In genomic region chr16:89300976-89301360, GRCh38 we compare ENCODE assay signal across 12 cellular contexts.
DNase-seq lines count a peak whose midpoint lies in the region; ATAC-seq and TF ChIP-seq lines count a peak whose summit lies in the region.
"Had no signal": no experiment of that assay in that cellular context is flagged by ENCODE, and none has a peak within 500 bp of the region (broad histone marks: within the 10 kb centered on the region; RNA-seq: fewer than 3 reads in every experiment).

No MANE protein-coding gene starts in this region.

- DNase-seq in AG04450 (ENCODE audit: low read depth, low spot score) (no peak), WTC11 (ENCODE audit: low spot score) (no peak), glutamatergic neuron (no peak), GM13977 (ENCODE audit: low spot score) (no peak)
- no peak for DNase-seq in T-helper 2 cell treated with Interferon-gamma antibody and Interleukin-4, amounts not matched to agents 5 μg/mL and 100 μg/mL, for 36 hours (ENCODE audit: low spot score)
- no peak for DNase-seq in activated T-cell treated with anti-CD3 and anti-CD28 coated beads, Interleukin-2, amount 50 U/mL, for 1 hour
- DNase-seq: activated CD4-positive, CD25-positive, alpha-beta regulatory T cell; NCI-H510A; SHP77 treated with DMSO at 0.1 percent for 48 hours had no signal

- no peaks in the 10 kb centered on the region for H3K27me3 Mint-ChIP-seq in WTC11 (ENCODE audit: low read depth)
- peaks cover 42% of the 10 kb centered on the region for H3K27me3 Mint-ChIP-seq in glutamatergic neuron (ENCODE audit: unreplicated experiment)
- H3K27me3 Mint-ChIP-seq in T-helper 2 cell treated with Interferon-gamma antibody and Interleukin-4, amounts not matched to agents 5 μg/mL and 100 μg/mL, for 36 hours (ENCODE audit: low read depth): no peaks in the 10 kb centered on the region

- H3K27me3 ChIP-seq in AG04450 (ENCODE audit: control insufficient read depth, insufficient read depth, low read length): no peaks in the 10 kb centered on the region
- H3K27me3 ChIP-seq in rectal smooth muscle tissue (ENCODE audit: control insufficient read depth, insufficient read depth, low read length): no peaks in the 10 kb centered on the region

- ATAC-seq in WTC11: no peak
- no peak for ATAC-seq in GM21390 (IDR thresholded peaks at IDR 0.05; ENCODE audit: unreplicated experiment)

- H3K27ac ChIP-seq in AG04450 (ENCODE audit: low read depth, low read length) (peak overlapping the region; percentile 97), rectal smooth muscle tissue (ENCODE audit: low read depth, low read length) (peak overlapping the region; percentile 80)

- H3K9me3 Mint-ChIP-seq in WTC11 (no peaks in the 10 kb centered on the region), glutamatergic neuron (ENCODE audit: unreplicated experiment) (peaks cover 33% of the 10 kb centered on the region)
- H3K9me3 Mint-ChIP-seq in T-helper 2 cell treated with Interferon-gamma antibody and Interleukin-4, amounts not matched to agents 5 μg/mL and 100 μg/mL, for 36 hours: no peaks in the 10 kb centered on the region
- H3K9me3 Mint-ChIP-seq: activated T-helper 1 cell treated with anti-CD3 and anti-CD28 coated beads, Interleukin-12 subunit alpha, Interleukin-12 subunit beta, Interleukin-2, Interleukin-4 antibody, amounts not matched to agents 30 ng/mL and 10 ng/mL and 1 ng/mL, durations not matched to agents 14 hours and 24 hours and 36 hours had no signal

- no peak overlapping the region for H3K9ac ChIP-seq in rectal smooth muscle tissue (ENCODE audit: low read length)

- in situ Hi-C loops in GM13977 (cut with MboI; ENCODE audit: low pct_unique_long_range_greater_than_20kb, low sequenced_read_pairs, unreplicated experiment): no loop called here

- POLR2A ChIA-PET in AG04450 (lab: Yijun Ruan, JAX): no interaction called here
- POLR2A ChIA-PET in WTC11 (lab: Charles Lee): interaction anchor here (0.5 kb wide), 1 partner anchor 42 kb away, joined by 3 read pairs; no protein-coding TSS in a partner anchor

- peaks cover 28% of the 10 kb centered on the region for H3K4me1 Mint-ChIP-seq in WTC11
- H3K4me1 Mint-ChIP-seq in glutamatergic neuron (ENCODE audit: low read depth, unreplicated experiment): peaks cover 36% of the 10 kb centered on the region
- H3K4me1 Mint-ChIP-seq in T-helper 2 cell treated with Interferon-gamma antibody and Interleukin-4, amounts not matched to agents 5 μg/mL and 100 μg/mL, for 36 hours (ENCODE audit: low read depth): peaks cover 28% of the 10 kb centered on the region

- H3K36me3 ChIP-seq in rectal smooth muscle tissue (ENCODE audit: control insufficient read depth, insufficient read depth, low read length): peaks cover 26% of the 10 kb centered on the region

- peaks cover 12% of the 10 kb centered on the region for H3K36me3 Mint-ChIP-seq in WTC11
- no peaks in the 10 kb centered on the region for H3K36me3 Mint-ChIP-seq in glutamatergic neuron (ENCODE audit: unreplicated experiment)
- peaks cover 38% of the 10 kb centered on the region for H3K36me3 Mint-ChIP-seq in T-helper 2 cell treated with Interferon-gamma antibody and Interleukin-4, amounts not matched to agents 5 μg/mL and 100 μg/mL, for 36 hours (ENCODE audit: low read depth)

- H3K4me3 Mint-ChIP-seq in WTC11 (no peak overlapping the region), glutamatergic neuron (ENCODE audit: unreplicated experiment) (peak overlapping the region; percentile 34)
- H3K4me3 Mint-ChIP-seq in T-helper 2 cell treated with Interferon-gamma antibody and Interleukin-4, amounts not matched to agents 5 μg/mL and 100 μg/mL, for 36 hours: no peak overlapping the region
- H3K4me3 Mint-ChIP-seq: activated T-helper 1 cell treated with anti-CD3 and anti-CD28 coated beads, Interleukin-12 subunit alpha, Interleukin-12 subunit beta, Interleukin-2, Interleukin-4 antibody, amounts not matched to agents 30 ng/mL and 10 ng/mL and 1 ng/mL, durations not matched to agents 14 hours and 24 hours and 36 hours had no signal

- H3K4me1 ChIP-seq in rectal smooth muscle tissue (ENCODE audit: control insufficient read depth, insufficient read depth, low read length): peaks cover 17% of the 10 kb centered on the region

- H3K9me3 ChIP-seq in AG04450 (ENCODE audit: control insufficient read depth, insufficient read depth, low read length): peaks cover 5% of the 10 kb centered on the region; the same call in 1 of the 2 replicates

- H3K4me3 ChIP-seq in AG04450 (ENCODE audit: low read depth, low read length): no peak overlapping the region
- H3K4me3 ChIP-seq in rectal smooth muscle tissue (ENCODE audit: low read length): no peak overlapping the region

- CTCF ChIA-PET in AG04450 (lab: Charles Lee) (no interaction called here), WTC11 (lab: Charles Lee) (no interaction called here)

- TF ChIP-seq CTCF in AG04450 (IDR thresholded peaks at IDR 0.05; ENCODE audit: low read depth, low read length): no peak
- TF ChIP-seq CTCF in WTC11 (IDR thresholded peaks at IDR 0.05): no peak
- no peak for TF ChIP-seq CTCF in glutamatergic neuron (IDR thresholded peaks at IDR 0.05; ENCODE audit: partially characterized antibody, unreplicated experiment)
- TF ChIP-seq CTCF in GM13977 (IDR thresholded peaks at IDR 0.05; ENCODE audit: extremely low read depth, insufficient read depth, missing control alignments): no peak

- H3K27ac Mint-ChIP-seq in WTC11 (peak overlapping the region; percentile 92), glutamatergic neuron (ENCODE audit: unreplicated experiment) (peak overlapping the region; percentile 48)
- no peak overlapping the region for H3K27ac Mint-ChIP-seq in T-helper 2 cell treated with Interferon-gamma antibody and Interleukin-4, amounts not matched to agents 5 μg/mL and 100 μg/mL, for 36 hours
- H3K27ac Mint-ChIP-seq: activated T-helper 1 cell treated with anti-CD3 and anti-CD28 coated beads, Interleukin-12 subunit alpha, Interleukin-12 subunit beta, Interleukin-2, Interleukin-4 antibody, amounts not matched to agents 30 ng/mL and 10 ng/mL and 1 ng/mL, durations not matched to agents 14 hours and 24 hours and 36 hours had no signal

TF ChIP-seq in WTC11, 78 proteins besides CTCF, POLR2A, EP300 and RAD21 (continues in another document):
- TF ChIP-seq JUN (CRISPR knock-in tag; IDR thresholded peaks at IDR 0.05) (no peak), ZNF138 (CRISPR knock-in tag; conservative IDR thresholded peaks at IDR 0.05) (no peak), ZNF423 (CRISPR knock-in tag; IDR thresholded peaks at IDR 0.05) (no peak), TP53 (CRISPR knock-in tag; IDR thresholded peaks at IDR 0.05) (no peak), CREM (CRISPR knock-in tag; IDR thresholded peaks at IDR 0.05) (no peak), ZNF425 (CRISPR knock-in tag; conservative IDR thresholded peaks at IDR 0.05) (no peak), ELF4 (CRISPR knock-in tag; IDR thresholded peaks at IDR 0.05; ENCODE audit: low read depth) (no peak), ZNF263 (CRISPR knock-in tag; IDR thresholded peaks at IDR 0.05; ENCODE audit: low read depth) (no peak), KAT7 (CRISPR knock-in tag; IDR thresholded peaks at IDR 0.05; ENCODE audit: borderline replicate concordance) (no peak), OVOL2 (CRISPR knock-in tag; IDR thresholded peaks at IDR 0.05; ENCODE audit: borderline replicate concordance) (no peak), SP1 (CRISPR knock-in tag; conservative IDR thresholded peaks at IDR 0.05) (no peak), ETV6 (CRISPR knock-in tag; IDR thresholded peaks at IDR 0.05) (no peak), TEAD1 (CRISPR knock-in tag; IDR thresholded peaks at IDR 0.05) (no peak)
- TF ChIP-seq, protein P1, sequence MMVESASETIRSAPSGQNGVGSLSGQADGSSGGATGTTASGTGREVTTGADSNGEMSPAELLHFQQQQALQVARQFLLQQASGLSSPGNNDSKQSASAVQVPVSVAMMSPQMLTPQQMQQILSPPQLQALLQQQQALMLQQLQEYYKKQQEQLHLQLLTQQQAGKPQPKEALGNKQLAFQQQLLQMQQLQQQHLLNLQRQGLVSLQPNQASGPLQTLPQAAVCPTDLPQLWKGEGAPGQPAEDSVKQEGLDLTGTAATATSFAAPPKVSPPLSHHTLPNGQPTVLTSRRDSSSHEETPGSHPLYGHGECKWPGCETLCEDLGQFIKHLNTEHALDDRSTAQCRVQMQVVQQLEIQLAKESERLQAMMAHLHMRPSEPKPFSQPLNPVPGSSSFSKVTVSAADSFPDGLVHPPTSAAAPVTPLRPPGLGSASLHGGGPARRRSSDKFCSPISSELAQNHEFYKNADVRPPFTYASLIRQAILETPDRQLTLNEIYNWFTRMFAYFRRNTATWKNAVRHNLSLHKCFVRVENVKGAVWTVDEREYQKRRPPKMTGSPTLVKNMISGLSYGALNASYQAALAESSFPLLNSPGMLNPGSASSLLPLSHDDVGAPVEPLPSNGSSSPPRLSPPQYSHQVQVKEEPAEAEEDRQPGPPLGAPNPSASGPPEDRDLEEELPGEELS (CRISPR knock-in tag; IDR thresholded peaks at IDR 0.05): no peak
- TF ChIP-seq, protein P2, sequence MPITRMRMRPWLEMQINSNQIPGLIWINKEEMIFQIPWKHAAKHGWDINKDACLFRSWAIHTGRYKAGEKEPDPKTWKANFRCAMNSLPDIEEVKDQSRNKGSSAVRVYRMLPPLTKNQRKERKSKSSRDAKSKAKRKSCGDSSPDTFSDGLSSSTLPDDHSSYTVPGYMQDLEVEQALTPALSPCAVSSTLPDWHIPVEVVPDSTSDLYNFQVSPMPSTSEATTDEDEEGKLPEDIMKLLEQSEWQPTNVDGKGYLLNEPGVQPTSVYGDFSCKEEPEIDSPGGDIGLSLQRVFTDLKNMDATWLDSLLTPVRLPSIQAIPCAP (CRISPR knock-in tag; IDR thresholded peaks at IDR 0.05): no peak
